In the genomic region with DNA sequence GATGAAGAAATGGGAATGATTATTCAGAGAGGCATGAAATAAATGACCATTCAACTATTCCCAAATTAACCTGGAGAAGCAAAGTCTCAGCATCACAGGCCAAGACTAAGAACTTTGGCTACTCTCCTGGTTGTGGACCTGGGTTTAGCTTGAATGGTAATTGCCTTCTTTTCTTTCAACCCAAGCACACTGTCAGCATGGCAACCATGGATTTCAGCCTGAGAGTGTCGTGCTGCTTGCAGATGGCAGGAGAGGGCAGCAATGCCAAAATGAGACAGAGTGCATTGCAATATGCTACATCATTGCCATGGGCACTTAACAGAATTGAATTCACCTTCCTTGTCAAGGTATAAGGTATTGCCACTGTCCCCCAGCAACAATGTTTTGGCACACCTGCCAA, we compare ENCODE assay signal across 17 cellular contexts.
DNase-seq lines count a peak whose midpoint lies in the region; ATAC-seq and TF ChIP-seq lines count a peak whose summit lies in the region.
"Had no signal": no experiment of that assay in that cellular context is flagged by ENCODE, and none has a peak within 500 bp of the region (broad histone marks: within the 10 kb centered on the region; RNA-seq: fewer than 3 reads in every experiment).

No MANE protein-coding gene starts in this region.

- H3K4me1 ChIP-seq in GM23338 (ENCODE audit: insufficient read depth) = 0 out of 2 replicates have a peak, but pooled peaks cover 6% of the 10 kb centered on the region
- no peaks in the 10 kb centered on the region for H3K4me1 ChIP-seq in uterus
- H3K4me1 ChIP-seq: BE2C had no signal

- peaks cover 17% of the 10 kb centered on the region; the same call in 1 of the 2 replicates for H3K9me2 ChIP-seq in GM23338 (ENCODE audit: insufficient read depth)

- H3K4me1 Mint-ChIP-seq in GM23338 = 0 out of 3 replicates have a peak, but pooled peaks cover 2% of the 10 kb centered on the region
- H3K4me1 Mint-ChIP-seq: CD14-positive monocyte had no signal

- H3K36me3 ChIP-seq in GM23338 (ENCODE audit: insufficient read depth) = no peaks in the 10 kb centered on the region
- no peaks in the 10 kb centered on the region for H3K36me3 ChIP-seq in uterus
- H3K36me3 ChIP-seq: BE2C had no signal

- no peaks in the 10 kb centered on the region for H3K9me3 ChIP-seq in uterus
- H3K9me3 ChIP-seq: BE2C had no signal

- H3K4me3 Mint-ChIP-seq in GM23338 = no peak overlapping the region
- H3K4me3 Mint-ChIP-seq: CD14-positive monocyte; CD8-positive, alpha-beta T cell had no signal

- no peak overlapping the region for H3K4me2 ChIP-seq in GM23338

- no peaks in the 10 kb centered on the region for H3K9me3 Mint-ChIP-seq in GM23338
- H3K9me3 Mint-ChIP-seq: CD14-positive monocyte had no signal

- H3K27me3 Mint-ChIP-seq in GM23338 (ENCODE audit: insufficient read depth, low read depth, poor library complexity) = no peaks in the 10 kb centered on the region

- TF ChIP-seq POLR2A in uterus (IDR thresholded peaks at IDR 0.05) = no peak

- H3K27ac ChIP-seq in GM23338 (ENCODE audit: low read depth) (no peak overlapping the region), uterus (no peak overlapping the region)
- H3K27ac ChIP-seq: HL-60 had no signal

- no peaks in the 10 kb centered on the region for H3K79me2 ChIP-seq in GM23338 (replicated peaks; ENCODE audit: insufficient read depth)

- no peaks in the 10 kb centered on the region for H3K27me3 ChIP-seq in GM23338 (ENCODE audit: insufficient read depth)
- H3K27me3 ChIP-seq in uterus = no peaks in the 10 kb centered on the region
- H3K27me3 ChIP-seq: BE2C had no signal

- DNase-seq in Ammon's horn (ENCODE audit: low spot score) = peak; percentile 78
- no peak for DNase-seq in GM23338 (ENCODE audit: low spot score)
- DNase-seq in epithelial cell of proximal tubule (ENCODE audit: low read depth) = no peak
- DNase-seq in putamen (ENCODE audit: low spot score) = peak; percentile 33
- DNase-seq in uterus = no peak
- no peak for DNase-seq in EL
- DNase-seq: ACHN; BE2C; CD8-positive, alpha-beta T cell; COR-L47; DMS153; DMS79 treated with DMSO at 0.1 percent for 48 hours; GF-D8 had no signal

- H2AFZ ChIP-seq in GM23338 = peak overlapping the region; percentile 47; the same call in 1 of the 2 replicates

- intact Hi-C loops in uterus (cut with DNase I; ENCODE audit: low total_unique reads) = no loop called here

- no peaks in the 10 kb centered on the region for H3F3A ChIP-seq in GM23338 (replicated peaks; ENCODE audit: low read depth)

- TF ChIP-seq CTCF in GM23338 (conservative IDR thresholded peaks at IDR 0.05; ENCODE audit: low read depth in 2 of 2) (no peak), epithelial cell of proximal tubule (conservative IDR thresholded peaks at IDR 0.05; ENCODE audit: low read depth, low read length) (peak; percentile 21), uterus (IDR thresholded peaks at IDR 0.05) (no peak)

- no peak overlapping the region for H3K4me3 ChIP-seq in GM23338
- no peak overlapping the region for H3K4me3 ChIP-seq in epithelial cell of proximal tubule (ENCODE audit: low read depth, low read length)
- H3K4me3 ChIP-seq in uterus = no peak overlapping the region

- no peaks in the 10 kb centered on the region for H4K20me1 ChIP-seq in GM23338 (replicated peaks; ENCODE audit: insufficient read depth)

- H3K27ac Mint-ChIP-seq in GM23338 = no peak overlapping the region
- H3K27ac Mint-ChIP-seq: CD14-positive monocyte; CD8-positive, alpha-beta T cell had no signal

- no peaks in the 10 kb centered on the region for H3K36me3 Mint-ChIP-seq in GM23338 (ENCODE audit: low read depth)
- H3K36me3 Mint-ChIP-seq: CD14-positive monocyte; CD8-positive, alpha-beta T cell had no signal

- ATAC-seq in GM23338 = no peak
- ATAC-seq in GM18517 (IDR thresholded peaks at IDR 0.05; ENCODE audit: unreplicated experiment) = no peak
- ATAC-seq: CD8-positive, alpha-beta T cell; HCT116 had no signal

TF ChIP-seq in GM23338, 12 proteins besides CTCF, POLR2A, EP300 and RAD21:
- TF ChIP-seq ZNF114 (CRISPR knock-in tag; IDR thresholded peaks at IDR 0.05) (no peak), STAT1 (IDR thresholded peaks at IDR 0.05; ENCODE audit: unreplicated experiment) (no peak)

Comparison
In these comparisons a context has a peak if more than half of its experiments do, and no peak if none do; other contexts are left out.
1. DNase-seq: peak in Ammon's horn (single experiment) and putamen (single experiment); none in GM23338 (single experiment), epithelial cell of proximal tubule (single experiment), uterus (0 of 2) and EL (single experiment).